ENCODE assay signal across 8 cellular contexts in genomic region chr15:48332642-48333034, GRCh38. TPM values are rescaled to one million over a fixed set of nuclear protein-coding genes. Genes with fewer than 3 reads are reported as not detected.
DNase-seq lines count a peak whose midpoint lies in the region; ATAC-seq and TF ChIP-seq lines count a peak whose summit lies in the region.

No MANE protein-coding gene starts in this region.

- H3K27me3 ChIP-seq in right lobe of liver = no peaks in the 10 kb centered on the region

- H3K9me3 ChIP-seq in right lobe of liver = no peaks in the 10 kb centered on the region

- H3K4me3 Mint-ChIP-seq in activated naive CD4-positive, alpha-beta T cell treated with anti-CD3 and anti-CD28 coated beads for 36 hours = peak overlapping the region; percentile 95

- no peak for ATAC-seq in right lobe of liver
- ATAC-seq in HG03439 (IDR thresholded peaks at IDR 0.05; ENCODE audit: unreplicated experiment) = no peak

- peaks cover 54% of the 10 kb centered on the region for H3K36me3 Mint-ChIP-seq in activated naive CD4-positive, alpha-beta T cell treated with anti-CD3 and anti-CD28 coated beads for 36 hours (ENCODE audit: low read depth)

- no peaks in the 10 kb centered on the region for H3K9me3 Mint-ChIP-seq in activated naive CD4-positive, alpha-beta T cell treated with anti-CD3 and anti-CD28 coated beads for 36 hours

- intact Hi-C loops in activated naive CD4-positive, alpha-beta T cell treated with anti-CD3 and anti-CD28 coated beads for 36 hours (cut with micrococcal nuclease) = loop anchor here (1.0 to 10.0 kb wide), 6 partner anchors 155 to 1805 kb away; partner anchors contain the start of genes COPS2, DTWD1, FAM227B and FBN1
- intact Hi-C loops in right lobe of liver (cut with DNase I) = no loop called here

- no peak for TF ChIP-seq CTCF in right lobe of liver (IDR thresholded peaks at IDR 0.05)

- CTCF ChIA-PET in activated naive CD4-positive, alpha-beta T cell treated with anti-CD3 and anti-CD28 coated beads for 36 hours (lab: Charles Lee) = interaction anchor here (0.6 to 5.3 kb wide), 3 partner anchors 8 to 692 kb away, joined by 3 to 21 read pairs (median 3); no protein-coding TSS in a partner anchor
- CTCF ChIA-PET in HEK293T (lab: Yijun Ruan, JAX) = no interaction called here

- POLR2A ChIA-PET in HEK293T (lab: Yijun Ruan, JAX) = interaction anchor here (0.5 to 2.1 kb wide), 4 partner anchors 8 to 654 kb away, joined by 3 to 7 read pairs (median 3); no protein-coding TSS in a partner anchor

- 44% methylated on average over 9 of the region's 9 CpGs for WGBS in right lobe of liver (ENCODE audit: insufficient coverage, low coverage, low lambda C conversion rate, missing lambda C conversion rate)

- peaks cover 45% of the 10 kb centered on the region for H3K4me1 Mint-ChIP-seq in activated naive CD4-positive, alpha-beta T cell treated with anti-CD3 and anti-CD28 coated beads for 36 hours (ENCODE audit: low read depth)

- peaks cover 0 to 10% (median 6%) of the 10 kb centered on the region in 4 donors for H3K4me1 ChIP-seq in right lobe of liver

- H3K27me3 Mint-ChIP-seq in activated naive CD4-positive, alpha-beta T cell treated with anti-CD3 and anti-CD28 coated beads for 36 hours (ENCODE audit: low read depth) = no peaks in the 10 kb centered on the region

- DNase-seq in stimulated activated CD4-positive, alpha-beta T cell treated with anti-CD3 and anti-CD28 coated beads, Interleukin-4, amount 100 ng/mL, for 1 hour = peak; percentile 4
- DNase-seq in stimulated activated CD4-positive, alpha-beta T cell treated with anti-CD3 and anti-CD28 coated beads, Interleukin-12 subunit alpha, Interleukin-12 subunit beta, amount 100 ng/mL, for 4 hours = no peak
- DNase-seq in activated naive CD4-positive, alpha-beta T cell treated with anti-CD3 and anti-CD28 coated beads for 36 hours = peak; percentile 55
- DNase-seq in right lobe of liver (no peak), anterior cingulate cortex (lab: John Stamatoyannopoulos, UW) (no peak), HEK293T (ENCODE audit: extremely low spot score) (no peak), NCI-H446 (lab: John Stamatoyannopoulos, UW) (no peak)

- peak overlapping the region in 2 of 3 donors; percentile 76 to 92 for H3K4me3 ChIP-seq in right lobe of liver

- no peak overlapping the region for H3K27ac ChIP-seq in right lobe of liver

- H3K27ac Mint-ChIP-seq in activated naive CD4-positive, alpha-beta T cell treated with anti-CD3 and anti-CD28 coated beads for 36 hours = peak overlapping the region; percentile 97

- H3K36me3 ChIP-seq in right lobe of liver = peaks cover 0 to 14% (median under 1%) of the 10 kb centered on the region in 4 donors

- no peak for TF ChIP-seq POLR2A in right lobe of liver (IDR thresholded peaks at IDR 0.05)

TF ChIP-seq in HEK293T, 16 proteins besides CTCF, POLR2A, EP300 and RAD21:
- no peak for TF ChIP-seq BHLHE40 (IDR thresholded peaks at IDR 0.05; ENCODE audit: borderline replicate concordance)
- TF ChIP-seq TARDBP (IDR thresholded peaks at IDR 0.05) = no peak
- TF ChIP-seq FOXM1 (IDR thresholded peaks at IDR 0.05; ENCODE audit: borderline replicate concordance) = no peak
- no peak for TF ChIP-seq PKNOX1 (IDR thresholded peaks at IDR 0.05)
- TF ChIP-seq ELF4 (IDR thresholded peaks at IDR 0.05) = no peak
- no peak for TF ChIP-seq LEF1 (IDR thresholded peaks at IDR 0.05; ENCODE audit: borderline replicate concordance)
- TF ChIP-seq FOXA1 (IDR thresholded peaks at IDR 0.05) = no peak
- no peak for TF ChIP-seq ARNT (IDR thresholded peaks at IDR 0.05)
- no peak for TF ChIP-seq ZNF384 (IDR thresholded peaks at IDR 0.05)
- TF ChIP-seq NFRKB (IDR thresholded peaks at IDR 0.05) = no peak

RNA-seq across cellular contexts. Expression of gene DUT, which starts 1.4 kb away (rescaled TPM):
- 100 to 1,000 TPM; 605 to 628 TPM for total RNA-seq in activated naive CD4-positive, alpha-beta T cell treated with anti-CD3 and anti-CD28 coated beads for 36 hours
- 10 to 100 TPM; 20.6 to 39.6 (median 34.2) TPM for total RNA-seq in right lobe of liver

Comparison
In these comparisons a context has a peak if more than half of its experiments do, and no peak if none do; other contexts are left out.
1. DNase-seq: peak in stimulated activated CD4-positive, alpha-beta T cell treated with anti-CD3 and anti-CD28 coated beads, Interleukin-4, amount 100 ng/mL, for 1 hour (single experiment) and activated naive CD4-positive, alpha-beta T cell treated with anti-CD3 and anti-CD28 coated beads for 36 hours (single experiment); none in stimulated activated CD4-positive, alpha-beta T cell treated with anti-CD3 and anti-CD28 coated beads, Interleukin-12 subunit alpha, Interleukin-12 subunit beta, amount 100 ng/mL, for 4 hours (single experiment), right lobe of liver (0 of 3), anterior cingulate cortex (0 of 58), HEK293T (single experiment) and NCI-H446 (0 of 2).
2. RNA of gene DUT, which starts 1.4 kb away (total RNA-seq): 605 to 628 TPM in activated naive CD4-positive, alpha-beta T cell treated with anti-CD3 and anti-CD28 coated beads for 36 hours; 20.6 to 39.6 TPM in right lobe of liver; every median in the first group is over 10 times any median in the second.